ENCODE assay signal across 18 cellular contexts in the genomic region with DNA sequence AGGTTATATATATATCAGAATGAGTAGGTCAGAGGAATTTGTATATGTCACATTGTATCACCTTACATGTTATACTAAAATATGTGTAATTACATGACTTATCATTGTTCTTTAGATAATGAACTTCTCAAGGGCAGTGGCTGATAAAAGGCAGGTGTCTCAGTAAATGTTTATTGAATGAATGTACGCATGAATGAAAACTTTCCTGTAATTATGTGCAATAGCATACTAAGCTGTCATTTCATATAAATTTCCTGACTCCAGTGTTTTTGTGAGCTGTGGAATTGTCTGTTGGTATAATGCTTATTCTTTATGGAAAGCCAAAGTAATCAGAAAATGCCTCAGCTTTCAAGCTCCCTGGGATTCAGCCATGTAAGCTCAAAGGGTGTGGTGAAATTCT. TPM values are rescaled to one million over a fixed set of nuclear protein-coding genes. Genes with fewer than 3 reads are reported as not detected.
A peak's percentile ranks its signal among the peaks of the same experiment; 100 is the strongest.
DNase-seq lines count a peak whose midpoint lies in the region; ATAC-seq and TF ChIP-seq lines count a peak whose summit lies in the region.
"Had no signal": no experiment of that assay in that cellular context is flagged by ENCODE, and none has a peak within 500 bp of the region (broad histone marks: within the 10 kb centered on the region; RNA-seq: fewer than 3 reads in every experiment).

No MANE protein-coding gene starts in this region.

- H3K4me3 ChIP-seq in Loucy (ENCODE audit: low read length, poor library complexity, severe bottlenecking) = peak overlapping the region; percentile 59
- H3K4me3 ChIP-seq in epithelial cell of esophagus (ENCODE audit: low read length) = no peak overlapping the region
- H3K4me3 ChIP-seq in skeletal muscle tissue (ENCODE audit: low read length in 3 of 3) = no peak overlapping the region
- H3K4me3 ChIP-seq: dorsolateral prefrontal cortex had no signal

- no peak for TF ChIP-seq CTCF in Loucy (conservative IDR thresholded peaks at IDR 0.05; ENCODE audit: low read length)
- no peak for TF ChIP-seq CTCF in epithelial cell of esophagus (IDR thresholded peaks at IDR 0.05; ENCODE audit: insufficient read depth, low read depth, low read length, missing control alignments)

- H3K79me2 ChIP-seq in Loucy (ENCODE audit: insufficient read depth, low read length) = peaks cover 65% of the 10 kb centered on the region

- H2AFZ ChIP-seq in Loucy (ENCODE audit: low read length) = no peak overlapping the region

- peaks cover 32% of the 10 kb centered on the region for H3K4me1 ChIP-seq in Loucy (ENCODE audit: insufficient read depth, low read length, poor library complexity, severe bottlenecking)
- H3K4me1 ChIP-seq in skeletal muscle tissue (ENCODE audit: control insufficient read depth in 3 of 3, insufficient read depth in 3 of 3, low read length in 3 of 3) = peaks cover 24 to 56% (median 27%) of the 10 kb centered on the region in 3 donors
- H3K4me1 ChIP-seq: Caco-2 had no signal

- H3K36me3 ChIP-seq in Loucy (ENCODE audit: insufficient read depth, low read length) (no peaks in the 10 kb centered on the region), skeletal muscle tissue (ENCODE audit: control insufficient read depth in 3 of 3, insufficient read depth in 3 of 3, low read length in 3 of 3) (no peaks in the 10 kb centered on the region)

- H3F3A ChIP-seq in Loucy (ENCODE audit: low read depth) = no peaks in the 10 kb centered on the region

- peaks cover 28% of the 10 kb centered on the region for H4K20me1 ChIP-seq in Loucy (ENCODE audit: insufficient read depth, low read length, poor library complexity, severe bottlenecking)

- no peak for ATAC-seq in GM18867 (IDR thresholded peaks at IDR 0.05; ENCODE audit: unreplicated experiment)
- ATAC-seq: left ventricle myocardium superior; SK-N-SH treated with all-trans-retinoic acid at 6 μM for 48 hours; stimulated activated effector memory CD8-positive, alpha-beta T cell treated with anti-CD3 and anti-CD28 coated beads, Interleukin-12 subunit alpha, Interleukin-12 subunit beta, amount 100 ng/mL, for 72 hours had no signal

- H3K27me3 ChIP-seq in Loucy (ENCODE audit: insufficient read depth, low read length, poor library complexity, severe bottlenecking) (no peaks in the 10 kb centered on the region), skeletal muscle tissue (ENCODE audit: control insufficient read depth in 3 of 3, insufficient read depth in 3 of 3, low read length in 3 of 3) (no peaks in the 10 kb centered on the region)
- H3K27me3 ChIP-seq: dorsolateral prefrontal cortex had no signal

- peak overlapping the region; percentile 14 for H3K27ac ChIP-seq in skeletal muscle tissue (ENCODE audit: low read depth, low read length)
- H3K27ac ChIP-seq: dorsolateral prefrontal cortex had no signal

- no peaks in the 10 kb centered on the region for H3K9me3 ChIP-seq in Loucy (ENCODE audit: insufficient read depth, low read depth, low read length)
- no peaks in the 10 kb centered on the region for H3K9me3 ChIP-seq in skeletal muscle tissue (ENCODE audit: control insufficient read depth in 3 of 3, low read length in 3 of 3)
- H3K9me3 ChIP-seq: Caco-2 had no signal

- H3K9ac ChIP-seq in Loucy (ENCODE audit: low read depth, low read length, poor library complexity, severe bottlenecking) = no peak overlapping the region
- no peak overlapping the region for H3K9ac ChIP-seq in skeletal muscle tissue (ENCODE audit: low read depth in 1 of 3, low read length in 3 of 3)

- H3K9me2 ChIP-seq in Loucy (replicated peaks; ENCODE audit: low read depth, low read length) = no peaks in the 10 kb centered on the region

- DNase-seq in NCI-H774 (lab: John Stamatoyannopoulos, UW) (peak; percentile 50), epithelial cell of esophagus (ENCODE audit: low read depth) (peak; percentile 43), hepatic stellate cell (ENCODE audit: low spot score) (no peak), dermis blood vessel endothelial cell (no peak)
- DNase-seq: activated CD4-positive, alpha-beta T cell treated with anti-CD3 and anti-CD28 coated beads for 1 hour; Caco-2; dorsolateral prefrontal cortex; EL; left ventricle myocardium superior; NCI-H1436; RPMI8226; stimulated activated CD4-positive, alpha-beta T cell treated with anti-CD3 and anti-CD28 coated beads, Interleukin-15, amount 100 ng/mL, for 24 hours; T-helper 9 cell had no signal

- H3K4me2 ChIP-seq in Loucy (ENCODE audit: low read depth, low read length, poor library complexity, severe bottlenecking) = peak overlapping the region; percentile 94

RNA-seq across cellular contexts. Expression of gene TBC1D23, which starts 4.2 kb away (rescaled TPM):
- total RNA-seq in skeletal muscle tissue (45.9 TPM), dermis blood vessel endothelial cell (46.1 and 49.1 TPM in 2 replicates)

Comparison
In these comparisons a context has a peak if more than half of its experiments do, and no peak if none do; other contexts are left out.
1. DNase-seq: peak in NCI-H774 (single experiment) and epithelial cell of esophagus (single experiment); none in hepatic stellate cell (single experiment) and dermis blood vessel endothelial cell (single experiment).